8 cellular contexts compared by ENCODE assay signal in the genomic region with DNA sequence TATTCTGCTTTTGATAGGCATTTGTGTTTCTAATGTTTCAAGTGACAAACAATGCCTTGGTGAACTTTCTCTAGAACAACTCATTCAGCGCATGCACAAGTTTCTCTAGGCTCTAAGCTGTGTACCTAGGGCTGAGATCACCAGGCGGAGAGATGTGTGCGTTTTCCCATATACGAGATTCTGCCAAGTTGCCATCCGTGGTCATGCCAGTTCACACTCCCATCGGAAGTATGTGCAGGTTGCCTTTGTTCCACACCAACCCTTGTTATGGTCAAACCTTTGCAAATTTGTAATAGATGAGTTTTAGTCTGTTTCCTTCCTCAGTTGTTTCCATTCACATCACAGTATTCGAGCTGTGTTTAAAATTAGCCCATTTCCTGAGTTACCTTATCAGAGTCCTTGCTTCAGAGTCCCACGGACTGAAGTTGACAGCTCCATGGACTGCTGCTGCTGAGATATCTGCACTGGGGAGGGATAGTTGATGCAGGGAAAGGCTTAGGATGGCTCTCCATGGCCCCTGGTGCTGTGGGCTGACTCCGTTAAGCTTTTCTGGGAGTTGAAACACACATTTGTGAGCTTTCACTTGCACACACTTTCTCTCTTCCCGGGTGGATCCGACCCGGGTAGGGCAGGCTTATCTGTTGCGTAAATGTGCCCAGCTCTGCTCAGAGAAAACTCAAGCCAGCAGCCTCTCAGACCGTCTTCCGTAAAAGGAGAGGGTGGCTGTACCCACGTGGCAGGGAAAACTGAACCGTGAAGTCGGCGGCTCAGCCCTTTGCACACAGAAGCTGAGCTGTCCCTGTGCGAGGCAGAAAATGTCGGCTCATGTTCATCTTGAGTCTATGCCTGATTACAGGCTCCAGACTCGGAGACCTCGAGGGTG. TPM values are rescaled to one million over a fixed set of nuclear protein-coding genes. Genes with fewer than 3 reads are reported as not detected.
DNase-seq lines count a peak whose midpoint lies in the region; ATAC-seq and TF ChIP-seq lines count a peak whose summit lies in the region.

No MANE protein-coding gene starts in this region.

- POLR2A ChIA-PET in IMR-90 (lab: Charles Lee; ENCODE audit: unreplicated experiment): no interaction called here
- POLR2A ChIA-PET in activated CD8-positive, alpha-beta T cell treated with anti-CD3 and anti-CD28 coated beads for 36 hours (lab: Charles Lee): interaction anchor here (0.7 to 2.2 kb wide), 8 partner anchors 9 to 23 kb away, joined by 3 to 11 read pairs (median 3); no protein-coding TSS in a partner anchor

- peaks cover 60% of the 10 kb centered on the region for H3K4me1 Mint-ChIP-seq in activated CD8-positive, alpha-beta T cell treated with anti-CD3 and anti-CD28 coated beads for 36 hours (ENCODE audit: low read depth)

- peaks cover 26 to 79% of the 10 kb centered on the region in 2 experiments for H3K79me1 ChIP-seq in IMR-90 (ENCODE audit: low read depth in 1 of 2, low read length in 2 of 2)

- H3K4me1 ChIP-seq in IMR-90 (ENCODE audit: control insufficient read depth, insufficient read depth, low read length) (peaks cover 9% of the 10 kb centered on the region), muscle layer of duodenum (ENCODE audit: control insufficient read depth in 1 of 2, insufficient read depth in 2 of 2, low read length in 2 of 2) (peaks cover 0 to 34% of the 10 kb centered on the region in 2 donors), tibial nerve (peaks cover 0 to 30% (median 13%) of the 10 kb centered on the region in 4 donors)

- no peaks in the 10 kb centered on the region for H3K9me3 Mint-ChIP-seq in activated CD8-positive, alpha-beta T cell treated with anti-CD3 and anti-CD28 coated beads for 36 hours

- peak overlapping the region; percentile 92 for H3K14ac ChIP-seq in IMR-90 (replicated peaks; ENCODE audit: low read depth, low read length)

- H3K27me3 ChIP-seq in IMR-90 (ENCODE audit: control insufficient read depth, insufficient read depth, low read length) (no peaks in the 10 kb centered on the region), muscle layer of duodenum (ENCODE audit: low read depth, low read length) (no peaks in the 10 kb centered on the region), tibial nerve (no peaks in the 10 kb centered on the region)

- peak in 1 of 2 donors; percentile 58 for TF ChIP-seq EP300 in tibial nerve (IDR thresholded peaks at IDR 0.05)

- peaks cover 44% of the 10 kb centered on the region for H3K36me3 Mint-ChIP-seq in activated CD8-positive, alpha-beta T cell treated with anti-CD3 and anti-CD28 coated beads for 36 hours (ENCODE audit: low read depth)

- BruUV-seq in IMR-90 (replicated peaks; lab: Mats Ljungman, UMichigan): no TSS peak

- H3K23ac ChIP-seq in IMR-90 (ENCODE audit: low read depth, low read length): peak overlapping the region; percentile 65

- peak overlapping the region; percentile 81 for H3K4ac ChIP-seq in IMR-90 (ENCODE audit: low read depth, low read length)

- TF ChIP-seq POLR2A in IMR-90 (IDR thresholded peaks at IDR 0.05; ENCODE audit: low read depth, low read length) (no peak), erythroblast (IDR thresholded peaks at IDR 0.05; ENCODE audit: low read length) (no peak), tibial nerve (IDR thresholded peaks at IDR 0.05) (peak in 1 of 2 donors; percentile 43)

- peak overlapping the region; percentile 82 for H4K91ac ChIP-seq in IMR-90 (ENCODE audit: insufficient read depth, low read depth, low read length)

- DNase-seq in Caki2 (ENCODE audit: low read depth) (peak; percentile 74), IMR-90 (peak; percentile 63), erythroblast (lab: John Stamatoyannopoulos, UW) (peak; percentile 61 to 65), tibial nerve (ENCODE audit: low spot score in 2 of 2) (no peak), SW480 (ENCODE audit: low spot score) (no peak)
- DNase-seq in activated CD8-positive, alpha-beta T cell treated with anti-CD3 and anti-CD28 coated beads for 36 hours: peak; percentile 35

- 59% methylated on average over 12 of the region's 23 CpGs; no CpG with 5 or more reads in 1 of the 2 experiments for WGBS in IMR-90 (ENCODE audit: extremely low coverage in 2 of 2, insufficient read length in 1 of 2), 2 experiments
- 37 to 41% methylated on average over 23 of the region's 23 CpGs for WGBS in tibial nerve, 2 donors

- H2AK9ac ChIP-seq in IMR-90 (replicated peaks; ENCODE audit: low read depth, low read length, poor library complexity): peak overlapping the region; percentile 57

- CTCF ChIA-PET in IMR-90 (lab: Yijun Ruan, JAX): no interaction called here
- CTCF ChIA-PET in activated CD8-positive, alpha-beta T cell treated with anti-CD3 and anti-CD28 coated beads for 36 hours (lab: Charles Lee): interaction anchor here (0.9 to 1.7 kb wide), 5 partner anchors 16 to 88 kb away, joined by 3 to 5 read pairs (median 3); no protein-coding TSS in a partner anchor

- H4K20me1 ChIP-seq in IMR-90 (ENCODE audit: insufficient read depth, low read length): peaks cover 60% of the 10 kb centered on the region

- peak overlapping the region; percentile 56 for H3K4me3 Mint-ChIP-seq in activated CD8-positive, alpha-beta T cell treated with anti-CD3 and anti-CD28 coated beads for 36 hours

- H4K8ac ChIP-seq in IMR-90 (ENCODE audit: low read depth in 2 of 2, low read length in 2 of 2): peak overlapping the region; percentile 15 to 75

- H2BK20ac ChIP-seq in IMR-90 (ENCODE audit: low read depth, low read length): peak overlapping the region; percentile 50

- H3K4me3 ChIP-seq in IMR-90 (ENCODE audit: insufficient read depth, low read depth, low read length) (peak overlapping the region; percentile 26), muscle layer of duodenum (ENCODE audit: low read depth in 1 of 2, low read length in 2 of 2) (peak overlapping the region; percentile 10 to 41), tibial nerve (peak overlapping the region in 3 of 4 donors; percentile 9 to 27 (median 26))

- H3K27me3 Mint-ChIP-seq in activated CD8-positive, alpha-beta T cell treated with anti-CD3 and anti-CD28 coated beads for 36 hours: no peaks in the 10 kb centered on the region

- H3K9me1 ChIP-seq in IMR-90 (ENCODE audit: insufficient read depth, low read length): peaks cover 32% of the 10 kb centered on the region

- H3K4me2 ChIP-seq in IMR-90 (ENCODE audit: low read depth, low read length): peak overlapping the region; percentile 80

- peak overlapping the region; percentile 21 for H2BK5ac ChIP-seq in IMR-90 (ENCODE audit: low read depth, low read length, poor library complexity, severe bottlenecking)

- H2BK15ac ChIP-seq in IMR-90 (ENCODE audit: low read depth, low read length): peak overlapping the region; percentile 15; the same call in 1 of the 3 replicates

- no peaks in the 10 kb centered on the region for H3K9me3 ChIP-seq in IMR-90 (ENCODE audit: control insufficient read depth, insufficient read depth, low read length)
- H3K9me3 ChIP-seq in muscle layer of duodenum (ENCODE audit: control insufficient read depth in 1 of 2, low read length in 2 of 2): no peaks in the 10 kb centered on the region
- no peaks in the 10 kb centered on the region for H3K9me3 ChIP-seq in tibial nerve

- H2AFZ ChIP-seq in IMR-90 (replicated peaks; ENCODE audit: low read length, poor library complexity): peak overlapping the region; percentile 71

- H3K18ac ChIP-seq in IMR-90 (ENCODE audit: low read depth, low read length): peak overlapping the region; percentile 19; the same call in 1 of the 2 replicates

- TF ChIP-seq RAD21 in IMR-90 (IDR thresholded peaks at IDR 0.05; ENCODE audit: low read length): no peak

- H4K5ac ChIP-seq in IMR-90 (ENCODE audit: low read depth, low read length): no peak overlapping the region; the same call in 1 of the 2 replicates

- TF ChIP-seq CTCF in IMR-90 (conservative IDR thresholded peaks at IDR 0.05; ENCODE audit: low read depth, low read length) (no peak), tibial nerve (IDR thresholded peaks at IDR 0.05) (no peak)
- no peak for TF ChIP-seq CTCF in activated CD8-positive, alpha-beta T cell treated with anti-CD3 and anti-CD28 coated beads for 36 hours (IDR thresholded peaks at IDR 0.05)

- H3K36me3 ChIP-seq in IMR-90 (ENCODE audit: control insufficient read depth, insufficient read depth, low read length) (peaks cover 2% of the 10 kb centered on the region), muscle layer of duodenum (ENCODE audit: control insufficient read depth in 1 of 2, insufficient read depth in 2 of 2, low read length in 2 of 2) (peaks cover 0 to 4% of the 10 kb centered on the region in 2 donors), tibial nerve (no peaks in the 10 kb centered on the region)

- H3K27ac Mint-ChIP-seq in activated CD8-positive, alpha-beta T cell treated with anti-CD3 and anti-CD28 coated beads for 36 hours: peak overlapping the region; percentile 75

- intact Hi-C loops in IMR-90 (cut with micrococcal nuclease): no loop called here
- intact Hi-C loops in activated CD8-positive, alpha-beta T cell treated with anti-CD3 and anti-CD28 coated beads for 36 hours (cut with micrococcal nuclease): no loop called here

- dilution Hi-C loops in IMR-90 (cut with HindIII; ENCODE audit: low sequenced_read_pairs, unreplicated experiment): no loop called here

- peak overlapping the region; percentile 44 for H3K9ac ChIP-seq in IMR-90 (ENCODE audit: low read depth, low read length)

- H2AK5ac ChIP-seq in IMR-90 (ENCODE audit: low read depth, low read length): peak overlapping the region; percentile 81; the same call in 1 of the 2 replicates

- peak overlapping the region; percentile 50 for H3K56ac ChIP-seq in IMR-90 (ENCODE audit: extremely low read depth, insufficient read depth, low read length)

- H3K27ac ChIP-seq in IMR-90 (ENCODE audit: insufficient read depth, low read length) (peak overlapping the region; percentile 75), muscle layer of duodenum (ENCODE audit: low read length) (peak overlapping the region; percentile 82), tibial nerve (peak overlapping the region; percentile 38 to 91 (median 76))

- ATAC-seq in GM21381 (IDR thresholded peaks at IDR 0.05; ENCODE audit: unreplicated experiment): peak; percentile 84
- ATAC-seq in IMR-90 (ENCODE audit: low read depth): peak; percentile 93
- ATAC-seq in activated CD8-positive, alpha-beta T cell treated with anti-CD3 and anti-CD28 coated beads for 36 hours: peak; percentile 65

- in situ Hi-C loops in Caki2 (cut with HindIII; ENCODE audit: low pct_unique_long_range_greater_than_20kb, low sequenced_read_pairs) (no loop called here), IMR-90 (cut with MboI; ENCODE audit: low sequenced_read_pairs) (no loop called here)

- peak overlapping the region; percentile 66; the same call in 1 of the 2 replicates for H2BK120ac ChIP-seq in IMR-90 (ENCODE audit: low read depth, low read length)

TF ChIP-seq in IMR-90, 13 proteins besides CTCF, POLR2A, EP300 and RAD21 (continues in another document):
- no peak for TF ChIP-seq RFX5 (IDR thresholded peaks at IDR 0.05; ENCODE audit: low read depth, low read length)

RNA-seq across cellular contexts. Expression of a gene that starts 49.4 kb away (rescaled TPM):
- 102 and 117 TPM in 2 replicates for total RNA-seq in Caki2 (2014; rRNA removed; shearing (Covaris generic); ENCODE audit: low replicate concordance)
- total RNA-seq in IMR-90 (2012; rRNA removed) (90.5 and 107 TPM in 2 replicates), tibial nerve (10 to 100 TPM; 27.3 to 54.0 (median 30.1) TPM)
- 47.7 and 53.7 TPM in 2 replicates for polyA plus RNA-seq in IMR-90 (2012; rRNA removed)
- 31.0 and 34.7 TPM in 2 replicates for polyA plus RNA-seq in IMR-90 (2012; cell fraction: cytosol; rRNA removed)
- 30.4 and 36.1 TPM in 2 replicates for polyA plus RNA-seq in IMR-90 (2012; cell fraction: nucleus; rRNA removed; ENCODE audit: low replicate concordance)
- total RNA-seq in activated CD8-positive, alpha-beta T cell treated with anti-CD3 and anti-CD28 coated beads for 36 hours: 100 to 1,000 TPM; 314 to 325 TPM

Comparison
In these comparisons a context has a peak if more than half of its experiments do, and no peak if none do; other contexts are left out.
1. DNase-seq: peak in Caki2 (single experiment), IMR-90 (single experiment), activated CD8-positive, alpha-beta T cell treated with anti-CD3 and anti-CD28 coated beads for 36 hours (single experiment) and erythroblast (2 of 2); none in tibial nerve (0 of 2) and SW480 (single experiment).
2. Peak in every context shown above with its lines, with median percentiles within 50 percentile points of each other: ATAC-seq, H3K27ac ChIP-seq and H3K4me3 ChIP-seq.